17 cellular contexts compared by ENCODE assay signal in genomic region chr15:41983621-41984571, GRCh38. TPM values are rescaled to one million over a fixed set of nuclear protein-coding genes. Genes with fewer than 3 reads are reported as not detected.
"Had no signal": no experiment of that assay in that cellular context is flagged by ENCODE, and none has a peak within 500 bp of the region (broad histone marks: within the 10 kb centered on the region; RNA-seq: fewer than 3 reads in every experiment).

No MANE protein-coding gene starts in this region.

- H3K9me3 Mint-ChIP-seq: activated T-cell treated with anti-CD3 and anti-CD28 coated beads, Interleukin-2, amount 50 U/mL, for 72 hours; memory B cell; naive thymus-derived CD8-positive, alpha-beta T cell; stimulated activated naive CD8-positive, alpha-beta T cell treated with anti-CD3 and anti-CD28 coated beads, Interleukin-15, Interleukin-2, amounts not matched to agents 100 ng/mL and 50 ng/mL, for 24 hours had no signal

- H3K4me1 Mint-ChIP-seq: memory B cell had no signal

- H3K4me1 ChIP-seq: SJSA1 had no signal

- H3K27me3 Mint-ChIP-seq: stimulated activated naive CD8-positive, alpha-beta T cell treated with anti-CD3 and anti-CD28 coated beads, Interleukin-15, Interleukin-2, amounts not matched to agents 100 ng/mL and 50 ng/mL, for 24 hours had no signal

- H3K4me3 Mint-ChIP-seq: activated T-cell treated with anti-CD3 and anti-CD28 coated beads, Interleukin-2, amount 50 U/mL, for 72 hours; memory B cell; naive thymus-derived CD8-positive, alpha-beta T cell; stimulated activated naive CD8-positive, alpha-beta T cell treated with anti-CD3 and anti-CD28 coated beads, Interleukin-15, Interleukin-2, amounts not matched to agents 100 ng/mL and 50 ng/mL, for 24 hours had no signal

- H3K36me3 ChIP-seq: ascending aorta, esophagus muscularis mucosa, left ventricle myocardium inferior, neutrophil, SJSA1 had no signal

- ATAC-seq: activated T-cell treated with anti-CD3 and anti-CD28 coated beads, Interleukin-2, amount 50 U/mL, for 72 hours; naive thymus-derived CD8-positive, alpha-beta T cell had no signal

- H3K9me3 ChIP-seq: ascending aorta, esophagus muscularis mucosa, left ventricle myocardium inferior, neutrophil, SJSA1, testis had no signal

- H3K27ac ChIP-seq: esophagus muscularis mucosa, left ventricle myocardium inferior, neutrophil, SJSA1, testis had no signal

- H3K36me3 Mint-ChIP-seq: memory B cell; naive thymus-derived CD8-positive, alpha-beta T cell had no signal

- H3K4me3 ChIP-seq: ascending aorta, esophagus muscularis mucosa, left ventricle myocardium inferior, SJSA1, testis had no signal

- H3K27ac Mint-ChIP-seq: activated T-cell treated with anti-CD3 and anti-CD28 coated beads, Interleukin-2, amount 50 U/mL, for 72 hours; memory B cell; stimulated activated naive CD8-positive, alpha-beta T cell treated with anti-CD3 and anti-CD28 coated beads, Interleukin-15, Interleukin-2, amounts not matched to agents 100 ng/mL and 50 ng/mL, for 24 hours had no signal

- DNase-seq: activated naive CD4-positive, alpha-beta T cell; activated T-cell treated with anti-CD3 and anti-CD28 coated beads, Interleukin-2, amount 50 U/mL, for 72 hours; hippocampal formation; kidney; left ventricle myocardium inferior; small intestine; stimulated activated CD4-positive, alpha-beta T cell treated with anti-CD3 and anti-CD28 coated beads, Interleukin-4, amount 100 ng/mL, for 4 hours; stimulated activated CD8-positive, alpha-beta memory T cell treated with anti-CD3 and anti-CD28 coated beads, Interleukin-4, amount 100 ng/mL, for 48 hours; T-helper 9 cell; testis had no signal

- H3K27me3 ChIP-seq: ascending aorta, esophagus muscularis mucosa, neutrophil, SJSA1, testis had no signal

- FAIRE-seq: kidney, small intestine had no signal

RNA-seq across cellular contexts. Expression of gene PLA2G4E, which starts 36.9 kb away (rescaled TPM):
- total RNA-seq: activated T-cell treated with anti-CD3 and anti-CD28 coated beads, Interleukin-2, amount 50 U/mL, for 72 hours; ascending aorta; esophagus muscularis mucosa; kidney; left ventricle myocardium inferior; naive thymus-derived CD8-positive, alpha-beta T cell; SJSA1 had no signal
- polyA plus RNA-seq: naive thymus-derived CD8-positive, alpha-beta T cell had no signal
